11 cellular contexts compared by ENCODE assay signal in the genomic region with DNA sequence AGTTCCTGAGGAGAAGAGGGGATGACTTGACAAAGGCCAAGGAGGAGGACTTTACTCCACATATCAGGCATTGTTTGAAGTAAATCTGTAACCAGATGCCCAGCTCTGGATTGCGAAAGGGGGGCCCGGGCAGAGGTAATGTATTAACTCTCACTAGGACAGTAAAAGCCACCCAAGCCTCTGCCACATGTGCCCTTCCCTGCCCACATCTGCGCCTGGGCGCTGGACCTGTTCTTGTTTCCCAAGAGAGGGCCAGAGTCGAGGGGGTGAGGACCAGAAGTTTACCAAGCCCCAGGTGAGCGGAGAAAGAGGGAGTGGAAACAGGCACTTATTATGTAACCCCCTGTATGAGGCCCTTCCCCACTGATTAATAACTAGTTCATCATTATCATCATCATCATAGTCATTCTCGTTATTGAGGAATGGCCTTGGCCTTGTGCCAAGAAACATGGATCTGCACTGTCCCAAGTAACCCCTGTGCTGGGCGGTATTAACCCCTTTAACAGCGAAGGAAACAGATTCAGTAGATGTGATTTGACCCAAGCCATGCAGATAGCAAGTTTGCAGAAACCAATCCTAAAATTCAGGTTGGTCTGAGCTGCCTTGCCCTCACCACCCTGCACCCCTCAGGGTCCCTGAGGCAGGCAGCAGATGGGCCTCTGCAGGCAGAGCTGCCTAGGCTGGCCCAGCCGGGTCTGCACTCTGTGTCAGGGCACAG. TPM values are rescaled to one million over a fixed set of nuclear protein-coding genes. Genes with fewer than 3 reads are reported as not detected.
DNase-seq lines count a peak whose midpoint lies in the region; ATAC-seq, FAIRE-seq and TF ChIP-seq lines count a peak whose summit lies in the region.
"Had no signal": no experiment of that assay in that cellular context is flagged by ENCODE, and none has a peak within 500 bp of the region (broad histone marks: within the 10 kb centered on the region; RNA-seq: fewer than 3 reads in every experiment).

Gene SLC23A1 (minus strand): TSS at position 23 of the 718 bp plus-strand sequence. CDS start 44 bp downstream, outside the sequence.

- no peaks in the 10 kb centered on the region for H3K27me3 Mint-ChIP-seq in activated naive CD4-positive, alpha-beta T cell treated with anti-CD3 and anti-CD28 coated beads, Interleukin-2, amount 10 ng/mL, durations not matched to agents 7 days and 5 days

- no peaks in the 10 kb centered on the region for H3K9me3 ChIP-seq in kidney (ENCODE audit: control insufficient read depth in 1 of 2, low read length in 2 of 2)
- H3K9me3 ChIP-seq in suprapubic skin: no peaks in the 10 kb centered on the region

- DNase-seq in activated naive CD4-positive, alpha-beta T cell treated with anti-CD3 and anti-CD28 coated beads, Interleukin-2, amount 10 ng/mL, durations not matched to agents 7 days and 5 days: no peak
- no peak for DNase-seq in activated naive CD4-positive, alpha-beta T cell (lab: John Stamatoyannopoulos, UW)
- DNase-seq in RPMI8226: peak; percentile 50
- DNase-seq in kidney: no peak
- peak; percentile 40 to 76 for DNase-seq in suprapubic skin (ENCODE audit: low spot score in 2 of 2)
- no peak for DNase-seq in NCI-H1105 (lab: John Stamatoyannopoulos, UW)
- DNase-seq: caudate nucleus; CD8-positive, alpha-beta T cell; Kasumi-1 had no signal

- no peaks in the 10 kb centered on the region for H3K36me3 Mint-ChIP-seq in activated naive CD4-positive, alpha-beta T cell treated with anti-CD3 and anti-CD28 coated beads, Interleukin-2, amount 10 ng/mL, durations not matched to agents 7 days and 5 days
- H3K36me3 Mint-ChIP-seq: CD8-positive, alpha-beta T cell had no signal

- TF ChIP-seq POLR2A in suprapubic skin (IDR thresholded peaks at IDR 0.05): no peak

- TF ChIP-seq CTCF in kidney (IDR thresholded peaks at IDR 0.05; ENCODE audit: borderline replicate concordance, extremely low read depth, insufficient read depth) (no peak), suprapubic skin (IDR thresholded peaks at IDR 0.05) (no peak)

- WGBS in suprapubic skin: 59% methylated on average over 10 of the region's 10 CpGs

- H3K27me3 ChIP-seq in suprapubic skin: no peaks in the 10 kb centered on the region

- intact Hi-C loops in kidney (cut with DNase I): no loop called here

- TF ChIP-seq EP300 in suprapubic skin (IDR thresholded peaks at IDR 0.05): no peak

- H3K4me3 ChIP-seq in kidney (ENCODE audit: low read length in 2 of 2) (peak within 1 kb of the TSS; percentile 53 to 62), suprapubic skin (no peak within 1 kb of the TSS)

- peak within 1 kb of the TSS; percentile 36 to 71 for H3K9ac ChIP-seq in kidney (ENCODE audit: low read length in 2 of 2)

- peak within 1 kb of the TSS; percentile 28 to 58 for H3K27ac ChIP-seq in kidney (ENCODE audit: low read depth in 2 of 2, low read length in 2 of 2)
- peak within 1 kb of the TSS; percentile 70 for H3K27ac ChIP-seq in suprapubic skin

- peaks cover 43% of the 10 kb centered on the region for H3K4me1 Mint-ChIP-seq in activated naive CD4-positive, alpha-beta T cell treated with anti-CD3 and anti-CD28 coated beads, Interleukin-2, amount 10 ng/mL, durations not matched to agents 7 days and 5 days

- no peaks in the 10 kb centered on the region for H3K9me3 Mint-ChIP-seq in activated naive CD4-positive, alpha-beta T cell treated with anti-CD3 and anti-CD28 coated beads, Interleukin-2, amount 10 ng/mL, durations not matched to agents 7 days and 5 days
- H3K9me3 Mint-ChIP-seq: CD8-positive, alpha-beta T cell had no signal

- CTCF ChIA-PET in activated naive CD4-positive, alpha-beta T cell treated with anti-CD3 and anti-CD28 coated beads, Interleukin-2, amount 10 ng/mL, durations not matched to agents 7 days and 5 days (lab: Charles Lee): no interaction called here

- peak within 1 kb of the TSS; percentile 72 for H3K27ac Mint-ChIP-seq in activated naive CD4-positive, alpha-beta T cell treated with anti-CD3 and anti-CD28 coated beads, Interleukin-2, amount 10 ng/mL, durations not matched to agents 7 days and 5 days

- H3K4me1 ChIP-seq in kidney (ENCODE audit: control insufficient read depth in 1 of 2, insufficient read depth in 1 of 2, low read depth in 1 of 2, low read length in 2 of 2): peaks cover 19 to 21% of the 10 kb centered on the region in 2 donors
- H3K4me1 ChIP-seq in suprapubic skin: peaks cover 46% of the 10 kb centered on the region

- peak within 1 kb of the TSS; percentile 26 for H3K4me3 Mint-ChIP-seq in activated naive CD4-positive, alpha-beta T cell treated with anti-CD3 and anti-CD28 coated beads, Interleukin-2, amount 10 ng/mL, durations not matched to agents 7 days and 5 days

- FAIRE-seq in kidney (lab: Jason Lieb, UNC): no peak

- ATAC-seq in GM19455 (IDR thresholded peaks at IDR 0.05; ENCODE audit: unreplicated experiment): no peak
- ATAC-seq in GM18498 (IDR thresholded peaks at IDR 0.05; ENCODE audit: unreplicated experiment): no peak
- ATAC-seq: CD8-positive, alpha-beta T cell had no signal

- H3K36me3 ChIP-seq in kidney (ENCODE audit: control insufficient read depth in 1 of 2, insufficient read depth in 2 of 2, low read length in 2 of 2) (peaks cover 0 to 7% of the 10 kb centered on the region in 2 donors), suprapubic skin (no peaks in the 10 kb centered on the region)

RNA-seq across cellular contexts. Expression of gene SLC23A1, which starts in this region (rescaled TPM):
- total RNA-seq in kidney: 3.5 TPM
- 31.9 TPM for polyA plus RNA-seq in kidney (ENCODE audit: insufficient read depth, low read depth, low replicate concordance)
- 1 to 10 TPM in 3 of 4 donors, not detected in 1; 2.3 to 6.4 (median 3.0) TPM for total RNA-seq in suprapubic skin
- total RNA-seq: CD8-positive, alpha-beta T cell had no signal

Comparison
In these comparisons a context has a peak if more than half of its experiments do, and no peak if none do; other contexts are left out.
1. DNase-seq: peak in RPMI8226 (single experiment) and suprapubic skin (2 of 2); none in activated naive CD4-positive, alpha-beta T cell treated with anti-CD3 and anti-CD28 coated beads, Interleukin-2, amount 10 ng/mL, durations not matched to agents 7 days and 5 days (single experiment), activated naive CD4-positive, alpha-beta T cell (0 of 4), kidney (single experiment) and NCI-H1105 (single experiment).